ENCODE assay signal across 11 cellular contexts in the genomic region with DNA sequence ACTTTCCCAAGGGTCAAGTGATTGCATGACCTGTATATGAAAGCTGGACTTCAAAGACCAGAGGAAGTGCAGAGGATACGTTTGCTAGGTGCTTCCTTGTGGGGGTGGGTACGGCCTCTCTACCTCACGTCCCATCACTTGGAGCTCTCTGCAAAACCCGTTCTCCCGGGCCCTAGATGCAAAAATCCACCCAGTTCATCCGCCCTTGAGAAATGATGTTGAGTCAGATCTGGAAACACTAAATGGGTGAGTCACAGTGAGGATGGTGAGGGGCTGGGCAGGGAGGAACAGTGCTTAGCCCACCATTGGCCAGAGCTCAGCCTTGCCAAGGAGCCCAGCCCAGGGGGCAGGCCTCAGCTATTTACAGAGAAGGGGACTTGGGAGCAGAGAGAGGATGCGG. TPM values are rescaled to one million over a fixed set of nuclear protein-coding genes. Genes with fewer than 3 reads are reported as not detected.
DNase-seq lines count a peak whose midpoint lies in the region; ATAC-seq and TF ChIP-seq lines count a peak whose summit lies in the region.
"Had no signal": no experiment of that assay in that cellular context is flagged by ENCODE, and none has a peak within 500 bp of the region (broad histone marks: within the 10 kb centered on the region; RNA-seq: fewer than 3 reads in every experiment).

No MANE protein-coding gene starts in this region.

- ATAC-seq in IMR-90 (ENCODE audit: low read depth) = peak; percentile 88
- ATAC-seq in GM18873 (IDR thresholded peaks at IDR 0.05; ENCODE audit: low FRiP score, unreplicated experiment) = no peak
- no peak for ATAC-seq in GM19452 (IDR thresholded peaks at IDR 0.05; ENCODE audit: unreplicated experiment)
- ATAC-seq: CD8-positive, alpha-beta T cell had no signal

- H3K4me1 ChIP-seq in IMR-90 (ENCODE audit: control insufficient read depth, insufficient read depth, low read length) = peaks cover 22% of the 10 kb centered on the region

- TF ChIP-seq RAD21 in IMR-90 (IDR thresholded peaks at IDR 0.05; ENCODE audit: low read length) = no peak

- peaks cover 4% of the 10 kb centered on the region for H3K36me3 Mint-ChIP-seq in nephron (ENCODE audit: low read depth)
- H3K36me3 Mint-ChIP-seq: CD8-positive, alpha-beta T cell had no signal

- H3K27me3 Mint-ChIP-seq in nephron (ENCODE audit: low read depth) = no peaks in the 10 kb centered on the region

- H2BK5ac ChIP-seq in IMR-90 (ENCODE audit: low read depth, low read length, poor library complexity, severe bottlenecking) = no peak overlapping the region

- no peak overlapping the region for H3K9ac ChIP-seq in IMR-90 (ENCODE audit: low read depth, low read length)

- no TSS peak for BruUV-seq in IMR-90 (replicated peaks; lab: Mats Ljungman, UMichigan)

- POLR2A ChIA-PET in IMR-90 (lab: Charles Lee; ENCODE audit: unreplicated experiment) = no interaction called here

- peak overlapping the region; percentile 79 for H2BK120ac ChIP-seq in IMR-90 (ENCODE audit: low read depth, low read length)

- H3K4ac ChIP-seq in IMR-90 (ENCODE audit: low read depth, low read length) = peak overlapping the region; percentile 81

- H3K79me1 ChIP-seq in IMR-90 (ENCODE audit: low read depth in 1 of 2, low read length in 2 of 2) = peaks cover 30 to 81% of the 10 kb centered on the region in 2 experiments; a peak in 3 of 4 replicates

- H2AK5ac ChIP-seq in IMR-90 (ENCODE audit: low read depth, low read length) = no peak overlapping the region

- no CpG with 5 or more reads among the region's 7 CpGs for WGBS in IMR-90 (ENCODE audit: extremely low coverage in 2 of 2, insufficient read length in 1 of 2), 2 experiments

- peak overlapping the region; percentile 31 for H3K4me2 ChIP-seq in IMR-90 (ENCODE audit: low read depth, low read length)

- no peak for TF ChIP-seq CTCF in IMR-90 (conservative IDR thresholded peaks at IDR 0.05; ENCODE audit: low read depth, low read length)
- no peak for TF ChIP-seq CTCF in nephron (IDR thresholded peaks at IDR 0.05; ENCODE audit: unreplicated experiment in 3 of 3)

- H2BK20ac ChIP-seq in IMR-90 (ENCODE audit: low read depth, low read length) = peak overlapping the region; percentile 66

- H3K36me3 ChIP-seq in IMR-90 (ENCODE audit: control insufficient read depth, insufficient read depth, low read length) = no peaks in the 10 kb centered on the region

- no peak overlapping the region for H3K4me3 Mint-ChIP-seq in nephron
- H3K4me3 Mint-ChIP-seq: CD8-positive, alpha-beta T cell had no signal

- peak overlapping the region; percentile 74 for H2AFZ ChIP-seq in IMR-90 (replicated peaks; ENCODE audit: low read length, poor library complexity)

- H3K27me3 ChIP-seq in IMR-90 (ENCODE audit: control insufficient read depth, insufficient read depth, low read length) = no peaks in the 10 kb centered on the region

- TF ChIP-seq POLR2A in IMR-90 (IDR thresholded peaks at IDR 0.05; ENCODE audit: low read depth, low read length) = no peak

- H3K9me3 ChIP-seq in IMR-90 (ENCODE audit: control insufficient read depth, insufficient read depth, low read length) = no peaks in the 10 kb centered on the region

- H4K5ac ChIP-seq in IMR-90 (ENCODE audit: low read depth, low read length) = no peak overlapping the region

- H3K9me3 Mint-ChIP-seq in nephron = no peaks in the 10 kb centered on the region
- H3K9me3 Mint-ChIP-seq: CD8-positive, alpha-beta T cell had no signal

- peak overlapping the region; percentile 60; the same call in 1 of the 2 replicates for H4K91ac ChIP-seq in IMR-90 (ENCODE audit: insufficient read depth, low read depth, low read length)

- H3K9me1 ChIP-seq in IMR-90 (ENCODE audit: insufficient read depth, low read length) = peaks cover 23% of the 10 kb centered on the region

- intact Hi-C loops in IMR-90 (cut with micrococcal nuclease) = no loop called here

- H4K20me1 ChIP-seq in IMR-90 (ENCODE audit: insufficient read depth, low read length) = peaks cover 18% of the 10 kb centered on the region

- in situ Hi-C loops in IMR-90 (cut with MboI; ENCODE audit: low sequenced_read_pairs) = no loop called here

- H3K4me3 ChIP-seq in IMR-90 (ENCODE audit: insufficient read depth, low read depth, low read length) = no peak overlapping the region

- H3K18ac ChIP-seq in IMR-90 (ENCODE audit: low read depth, low read length) = no peak overlapping the region

- H3K56ac ChIP-seq in IMR-90 (ENCODE audit: extremely low read depth, insufficient read depth, low read length) = no peak overlapping the region

- peak overlapping the region; percentile 16; the same call in 1 of the 3 replicates for H2BK15ac ChIP-seq in IMR-90 (ENCODE audit: low read depth, low read length)

- peak overlapping the region; percentile 64 for H3K14ac ChIP-seq in IMR-90 (replicated peaks; ENCODE audit: low read depth, low read length)

- CTCF ChIA-PET in IMR-90 (lab: Yijun Ruan, JAX) = interaction anchor here (0.6 to 0.8 kb wide), 2 partner anchors 9 to 196 kb away, joined by 3 read pairs; no protein-coding TSS in a partner anchor

- peak; percentile 82 for DNase-seq in AG20443 (ENCODE audit: low spot score)
- peak; percentile 85 for DNase-seq in IMR-90
- peak; percentile 70 for DNase-seq in dedifferentiated amniotic fluid mesenchymal stem cell (ENCODE audit: extremely low spot score)
- DNase-seq in NCI-H187 (lab: John Stamatoyannopoulos, UW) = no peak
- DNase-seq in GM19238 (ENCODE audit: insufficient read length, low spot score) = no peak
- DNase-seq: CD8-positive, alpha-beta T cell; NCI-H187 treated with DMSO at 0.1 percent for 48 hours; Right ventricle myocardium superior had no signal

- peak overlapping the region; percentile 38 for H2AK9ac ChIP-seq in IMR-90 (replicated peaks; ENCODE audit: low read depth, low read length, poor library complexity)

- dilution Hi-C loops in IMR-90 (cut with HindIII; ENCODE audit: low sequenced_read_pairs, unreplicated experiment) = no loop called here

- H3K27ac ChIP-seq in IMR-90 (ENCODE audit: insufficient read depth, low read length) = 0 out of 2 replicates have a peak overlapping the region, but pooled peaks have one; percentile 3

- H4K8ac ChIP-seq in IMR-90 (ENCODE audit: low read depth in 2 of 2, low read length in 2 of 2) = peak overlapping the region in 1 of 2 experiments; percentile 48; a peak in 2 of 4 replicates

- H3K27ac Mint-ChIP-seq in nephron = peak overlapping the region in 2 of 3 experiments; percentile 52 to 65
- H3K27ac Mint-ChIP-seq: CD8-positive, alpha-beta T cell had no signal

- H3K23ac ChIP-seq in IMR-90 (ENCODE audit: low read depth, low read length) = peak overlapping the region; percentile 84; the same call in 1 of the 2 replicates

- peaks cover 23% of the 10 kb centered on the region for H3K4me1 Mint-ChIP-seq in nephron

TF ChIP-seq in IMR-90, 13 proteins besides CTCF, POLR2A, EP300 and RAD21:
- TF ChIP-seq RFX5 (IDR thresholded peaks at IDR 0.05; ENCODE audit: low read depth, low read length) (no peak), CEBPB (IDR thresholded peaks at IDR 0.05; ENCODE audit: low read depth, low read length) (peak; percentile 66), BHLHE40 (IDR thresholded peaks at IDR 0.05; ENCODE audit: low read depth, low read length) (0 out of 2 replicates have a peak, but pooled peaks have one; percentile 20), FOS (IDR thresholded peaks at IDR 0.05; ENCODE audit: low read depth, low read length) (peak; percentile 90), MAZ (IDR thresholded peaks at IDR 0.05; ENCODE audit: borderline replicate concordance, low read depth, low read length) (peak; percentile 61; the same call in 1 of the 2 replicates)

RNA-seq across cellular contexts. Expression of a gene that starts 14.5 kb away (rescaled TPM):
- 4.8 and 5.0 TPM in 2 replicates for total RNA-seq in IMR-90 (2012; rRNA removed)
- polyA plus RNA-seq in IMR-90 (2012; rRNA removed) = 12.4 and 14.5 TPM in 2 replicates
- polyA plus RNA-seq in IMR-90 (2012; cell fraction: cytosol; rRNA removed) = 7.7 and 12.8 TPM in 2 replicates
- polyA plus RNA-seq in IMR-90 (2012; cell fraction: nucleus; rRNA removed; ENCODE audit: low replicate concordance) = 23.3 and 59.8 TPM in 2 replicates
- total RNA-seq: CD8-positive, alpha-beta T cell had no signal

Comparison
In these comparisons a context has a peak if more than half of its experiments do, and no peak if none do; other contexts are left out.
1. DNase-seq: peak in AG20443 (single experiment), IMR-90 (single experiment) and dedifferentiated amniotic fluid mesenchymal stem cell (single experiment); none in NCI-H187 (0 of 2) and GM19238 (single experiment).